ENCODE assay signal across 19 cellular contexts in the genomic region with DNA sequence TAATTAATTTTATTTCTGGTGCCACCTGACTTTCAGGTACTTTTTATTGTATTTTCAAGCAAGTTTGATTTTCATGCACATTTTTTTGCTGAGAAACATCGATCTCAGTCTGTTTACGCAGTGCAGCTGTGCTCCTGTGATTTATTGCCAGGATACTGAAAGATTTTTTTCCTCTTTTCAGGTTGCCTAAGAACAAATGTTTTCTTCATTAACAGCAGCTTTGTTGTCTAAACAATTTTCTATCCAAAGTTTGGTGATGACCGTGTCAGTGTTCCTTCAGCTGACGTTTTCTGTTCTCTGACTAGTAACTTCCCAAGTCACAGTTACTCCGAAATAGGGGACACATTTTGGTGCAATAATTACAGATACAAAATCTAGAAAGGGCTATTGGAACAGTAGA.
DNase-seq lines count a peak whose midpoint lies in the region; ATAC-seq and TF ChIP-seq lines count a peak whose summit lies in the region.
"Had no signal": no experiment of that assay in that cellular context is flagged by ENCODE, and none has a peak within 500 bp of the region (broad histone marks: within the 10 kb centered on the region; RNA-seq: fewer than 3 reads in every experiment).

No MANE protein-coding gene starts in this region.

- H3K27me3 Mint-ChIP-seq in H9 (ENCODE audit: low read depth), result no peaks in the 10 kb centered on the region

- no peaks in the 10 kb centered on the region for H3K4me1 Mint-ChIP-seq in H9
- H3K4me1 Mint-ChIP-seq: CD8-positive, alpha-beta memory T cell had no signal

- TF ChIP-seq CTCF in IMR-90 (conservative IDR thresholded peaks at IDR 0.05; ENCODE audit: low read depth, low read length), result no peak
- TF ChIP-seq CTCF in ascending aorta (IDR thresholded peaks at IDR 0.05), result no peak
- no peak for TF ChIP-seq CTCF in H9 (conservative IDR thresholded peaks at IDR 0.05)

- no peaks in the 10 kb centered on the region for H4K20me1 ChIP-seq in IMR-90 (ENCODE audit: insufficient read depth, low read length)
- no peaks in the 10 kb centered on the region for H4K20me1 ChIP-seq in H9 (ENCODE audit: control insufficient read depth, insufficient read depth, insufficient read length)

- peak overlapping the region; percentile 36 for H2BK120ac ChIP-seq in IMR-90 (ENCODE audit: low read depth, low read length)
- no peak overlapping the region for H2BK120ac ChIP-seq in mesenchymal stem cell (ENCODE audit: low read depth, low read length)
- no peak overlapping the region for H2BK120ac ChIP-seq in H9 (ENCODE audit: low read depth, low read length, poor library complexity, severe bottlenecking)

- H4K91ac ChIP-seq in IMR-90 (ENCODE audit: insufficient read depth, low read depth, low read length) (peak overlapping the region; percentile 26; the same call in 1 of the 2 replicates), mesenchymal stem cell (ENCODE audit: low read length) (no peak overlapping the region), H9 (ENCODE audit: insufficient read length, low read depth, low read length) (no peak overlapping the region)

- peaks cover 7 to 19% of the 10 kb centered on the region in 2 experiments for H3K79me1 ChIP-seq in IMR-90 (ENCODE audit: low read depth in 1 of 2, low read length in 2 of 2)
- H3K79me1 ChIP-seq in mesenchymal stem cell (replicated peaks; ENCODE audit: low read length, poor library complexity, severe bottlenecking), result peaks cover 17% of the 10 kb centered on the region
- H3K79me1 ChIP-seq in H9 (ENCODE audit: insufficient read depth, low read depth, low read length, poor library complexity, severe bottlenecking), result no peaks in the 10 kb centered on the region

- CTCF ChIA-PET in IMR-90 (lab: Yijun Ruan, JAX), result no interaction called here

- in situ Hi-C loops in IMR-90 (cut with MboI; ENCODE audit: low sequenced_read_pairs), result loop anchor here (10.0 to 25.0 kb wide), 2 partner anchors 462 to 905 kb away; partner anchors contain the start of genes TMEM167A and XRCC4

- H3K18ac ChIP-seq in IMR-90 (ENCODE audit: low read depth, low read length) (peak overlapping the region; percentile 61; the same call in 1 of the 2 replicates), mesenchymal stem cell (ENCODE audit: low read depth in 1 of 2, low read length in 2 of 2) (peak overlapping the region in 1 of 2 experiments; percentile 52), H9 (ENCODE audit: insufficient read length, low read depth, low read length) (no peak overlapping the region)

- H3K14ac ChIP-seq in IMR-90 (replicated peaks; ENCODE audit: low read depth, low read length) (peak overlapping the region; percentile 54), mesenchymal stem cell (ENCODE audit: low read length in 2 of 2) (peak overlapping the region in 1 of 2 experiments; percentile 8), H9 (ENCODE audit: insufficient read depth, low read length) (no peak overlapping the region)

- H3K9me3 ChIP-seq in IMR-90 (ENCODE audit: control insufficient read depth, insufficient read depth, low read length) (no peaks in the 10 kb centered on the region), ascending aorta (no peaks in the 10 kb centered on the region), mesenchymal stem cell (ENCODE audit: control insufficient read depth, low read length) (no peaks in the 10 kb centered on the region), skeletal muscle satellite cell (replicated peaks; ENCODE audit: low read length) (no peaks in the 10 kb centered on the region), H9 (ENCODE audit: control insufficient read depth, low read depth, low read length) (no peaks in the 10 kb centered on the region)
- H3K9me3 ChIP-seq: Peyer's patch had no signal

- no peak for ATAC-seq in IMR-90 (ENCODE audit: low read depth)
- no peak for ATAC-seq in HG02840 (IDR thresholded peaks at IDR 0.05; ENCODE audit: low FRiP score, unreplicated experiment)

- H3K4me3 Mint-ChIP-seq in H9, result no peak overlapping the region
- H3K4me3 Mint-ChIP-seq: CD8-positive, alpha-beta memory T cell; HFFc6 had no signal

- TF ChIP-seq POLR2A in IMR-90 (IDR thresholded peaks at IDR 0.05; ENCODE audit: low read depth, low read length), result no peak

- peak overlapping the region; percentile 87 for H3K23ac ChIP-seq in IMR-90 (ENCODE audit: low read depth, low read length)
- H3K23ac ChIP-seq in mesenchymal stem cell (ENCODE audit: low read length in 2 of 2), result no peak overlapping the region
- no peak overlapping the region for H3K23ac ChIP-seq in H9 (ENCODE audit: insufficient read length, low read depth, low read length)

- no peak for DNase-seq in IMR-90
- DNase-seq in ascending aorta (ENCODE audit: low spot score in 2 of 2), result no peak
- DNase-seq in mesenchymal stem cell, result peak; percentile 55
- DNase-seq in H9, result no peak
- no peak for DNase-seq in activated CD4-positive, alpha-beta T cell treated with anti-CD3 and anti-CD28 coated beads, Interleukin-2, amount 50 U/mL, for 4 hours
- DNase-seq: CD8-positive, alpha-beta memory T cell; DND-41; GDM1; GOT3; HFFc6; MM.1S; NCI-H1105; NCI-H187; NCI-H446; NCI-H774; Peyer's patch; Right ventricle myocardium superior had no signal

- H4K5ac ChIP-seq in IMR-90 (ENCODE audit: low read depth, low read length) (peak overlapping the region; percentile 44; the same call in 1 of the 2 replicates), H9 (ENCODE audit: insufficient read length, low read depth, low read length) (no peak overlapping the region)

- no peak overlapping the region for H2AFZ ChIP-seq in IMR-90 (replicated peaks; ENCODE audit: low read length, poor library complexity)
- no peak overlapping the region for H2AFZ ChIP-seq in mesenchymal stem cell (ENCODE audit: low read depth, low read length)
- H2AFZ ChIP-seq in H9 (ENCODE audit: low read length), result no peak overlapping the region

- H2BK5ac ChIP-seq in IMR-90 (ENCODE audit: low read depth, low read length, poor library complexity, severe bottlenecking) (peak overlapping the region; percentile 13), mesenchymal stem cell (ENCODE audit: low read depth, low read length, poor library complexity, severe bottlenecking) (no peak overlapping the region), H9 (ENCODE audit: insufficient read length, low read length) (no peak overlapping the region)

- dilution Hi-C loops in IMR-90 (cut with HindIII; ENCODE audit: low sequenced_read_pairs, unreplicated experiment), result no loop called here

- BruUV-seq in IMR-90 (replicated peaks; lab: Mats Ljungman, UMichigan), result no TSS peak

- H3K27ac ChIP-seq in IMR-90 (ENCODE audit: insufficient read depth, low read length) (no peak overlapping the region), ascending aorta (peak overlapping the region; percentile 26 to 31), mesenchymal stem cell (ENCODE audit: low read length, poor library complexity, severe bottlenecking) (no peak overlapping the region), H9 (ENCODE audit: insufficient read length, low read depth, low read length) (no peak overlapping the region)

- H2BK12ac ChIP-seq in mesenchymal stem cell (ENCODE audit: low read length in 2 of 2) (peak overlapping the region in 1 of 2 experiments; percentile 54), H9 (ENCODE audit: insufficient read length, low read depth, low read length) (no peak overlapping the region)

- H3K4ac ChIP-seq in IMR-90 (ENCODE audit: low read depth, low read length) (peak overlapping the region; percentile 38), mesenchymal stem cell (ENCODE audit: low read depth in 1 of 2, low read length in 2 of 2) (no peak overlapping the region), H9 (ENCODE audit: low read depth, low read length) (no peak overlapping the region)

- H3K4me1 ChIP-seq in IMR-90 (ENCODE audit: control insufficient read depth, insufficient read depth, low read length), result peaks cover 18% of the 10 kb centered on the region
- peaks cover 0 to 22% of the 10 kb centered on the region in 2 donors for H3K4me1 ChIP-seq in ascending aorta
- H3K4me1 ChIP-seq in mesenchymal stem cell (ENCODE audit: control insufficient read depth, insufficient read depth, low read depth, low read length), result peaks cover 4% of the 10 kb centered on the region
- peaks cover 35% of the 10 kb centered on the region for H3K4me1 ChIP-seq in skeletal muscle satellite cell (ENCODE audit: control insufficient read depth, insufficient read depth, low read length)
- H3K4me1 ChIP-seq in H9 (ENCODE audit: insufficient read depth, low read length), result no peaks in the 10 kb centered on the region
- H3K4me1 ChIP-seq: Peyer's patch had no signal

- POLR2A ChIA-PET in IMR-90 (lab: Charles Lee; ENCODE audit: unreplicated experiment), result no interaction called here

- peak overlapping the region; percentile 45 for H2BK20ac ChIP-seq in IMR-90 (ENCODE audit: low read depth, low read length)
- H2BK20ac ChIP-seq in H9 (ENCODE audit: low read depth, low read length, poor library complexity, severe bottlenecking), result no peak overlapping the region

- peaks cover 13 to 85% (median 47%) of the 10 kb centered on the region in 3 experiments; a peak in 6 of 7 replicates for H3K36me3 Mint-ChIP-seq in H9 (ENCODE audit: insufficient read depth in 1 of 3, low read depth in 3 of 3)
- H3K36me3 Mint-ChIP-seq: CD8-positive, alpha-beta memory T cell had no signal

- peak overlapping the region; percentile 36 for H2AK5ac ChIP-seq in IMR-90 (ENCODE audit: low read depth, low read length)
- H2AK5ac ChIP-seq in mesenchymal stem cell (ENCODE audit: low read length, severe bottlenecking), result peak overlapping the region; percentile 45
- no peak overlapping the region for H2AK5ac ChIP-seq in H9 (ENCODE audit: insufficient read length, low read length)

- H3K36me3 ChIP-seq in IMR-90 (ENCODE audit: control insufficient read depth, insufficient read depth, low read length) (peaks cover 13% of the 10 kb centered on the region), ascending aorta (peaks cover 4 to 10% of the 10 kb centered on the region in 2 donors), mesenchymal stem cell (ENCODE audit: control insufficient read depth in 1 of 2, insufficient read depth in 2 of 2, low read depth in 1 of 2, low read length in 2 of 2) (peaks cover 24 to 66% of the 10 kb centered on the region in 2 experiments), skeletal muscle satellite cell (ENCODE audit: insufficient read depth, low read length) (peaks cover 12% of the 10 kb centered on the region)
- H3K36me3 ChIP-seq: Peyer's patch had no signal

- no peak overlapping the region for H3K27ac Mint-ChIP-seq in H9
- H3K27ac Mint-ChIP-seq: CD8-positive, alpha-beta memory T cell; HFFc6 had no signal

- H3K27me3 ChIP-seq in IMR-90 (ENCODE audit: control insufficient read depth, insufficient read depth, low read length) (no peaks in the 10 kb centered on the region), ascending aorta (no peaks in the 10 kb centered on the region), mesenchymal stem cell (ENCODE audit: control insufficient read depth in 1 of 2, insufficient read depth in 1 of 2, low read length in 2 of 2) (no peaks in the 10 kb centered on the region), skeletal muscle satellite cell (ENCODE audit: control insufficient read depth, insufficient read depth, low read length) (no peaks in the 10 kb centered on the region), H9 (ENCODE audit: insufficient read depth, low read length) (no peaks in the 10 kb centered on the region)
- H3K27me3 ChIP-seq: Peyer's patch had no signal

- H4K8ac ChIP-seq in IMR-90 (ENCODE audit: low read depth in 2 of 2, low read length in 2 of 2) (peak overlapping the region in 1 of 2 experiments; percentile 20; a peak in 2 of 4 replicates), mesenchymal stem cell (ENCODE audit: low read length) (no peak overlapping the region), H9 (replicated peaks; ENCODE audit: insufficient read length, low read depth, low read length) (no peak overlapping the region)

- no peak overlapping the region for H3T11ph ChIP-seq in H9 (ENCODE audit: low read length)

- intact Hi-C loops in IMR-90 (cut with micrococcal nuclease) (no loop called here), ascending aorta (cut with DNase I) (loop anchor here (10.0 kb wide), 2 partner anchors 835 to 995 kb away; partner anchors contain the start of gene EDIL3)

- H3K23me2 ChIP-seq in H9 (ENCODE audit: insufficient read length, low read depth, low read length, poor library complexity, severe bottlenecking), result no peaks in the 10 kb centered on the region

- no peak overlapping the region for H2AK9ac ChIP-seq in IMR-90 (replicated peaks; ENCODE audit: low read depth, low read length, poor library complexity)

- H2BK15ac ChIP-seq in IMR-90 (ENCODE audit: low read depth, low read length) (peak overlapping the region; percentile 55; the same call in 1 of the 3 replicates), mesenchymal stem cell (ENCODE audit: low read depth, poor library complexity, severe bottlenecking) (no peak overlapping the region), H9 (ENCODE audit: low read depth, low read length) (no peak overlapping the region)

- H3K9me3 Mint-ChIP-seq in H9, result no peaks in the 10 kb centered on the region
- H3K9me3 Mint-ChIP-seq: CD8-positive, alpha-beta memory T cell; HFFc6 had no signal

- peaks cover 13% of the 10 kb centered on the region for H3K9me1 ChIP-seq in IMR-90 (ENCODE audit: insufficient read depth, low read length)

- H3K4me3 ChIP-seq in IMR-90 (ENCODE audit: insufficient read depth, low read depth, low read length), result no peak overlapping the region
- no peak overlapping the region for H3K4me3 ChIP-seq in ascending aorta
- no peak overlapping the region for H3K4me3 ChIP-seq in mesenchymal stem cell (ENCODE audit: insufficient read depth in 1 of 2, low read depth in 1 of 2, low read length in 2 of 2)
- no peak overlapping the region for H3K4me3 ChIP-seq in skeletal muscle satellite cell (ENCODE audit: low read length)
- H3K4me3 ChIP-seq: Peyer's patch had no signal

- H3K4me2 ChIP-seq in IMR-90 (ENCODE audit: low read depth, low read length), result peak overlapping the region; percentile 26
- no peak overlapping the region for H3K4me2 ChIP-seq in mesenchymal stem cell (ENCODE audit: low read length, poor library complexity, severe bottlenecking)
- peak overlapping the region; percentile 41 for H3K4me2 ChIP-seq in skeletal muscle satellite cell (ENCODE audit: low read length)
- H3K4me2 ChIP-seq in H9 (ENCODE audit: insufficient read depth, insufficient read length, low read length), result no peak overlapping the region

- no peak overlapping the region for H3K56ac ChIP-seq in IMR-90 (ENCODE audit: extremely low read depth, insufficient read depth, low read length)
- H3K56ac ChIP-seq in H9 (ENCODE audit: insufficient read length, low read depth, low read length), result no peak overlapping the region

- no peaks in the 10 kb centered on the region for H3K79me2 ChIP-seq in H9 (ENCODE audit: insufficient read depth, low read length)

- TF ChIP-seq RAD21 in IMR-90 (IDR thresholded peaks at IDR 0.05; ENCODE audit: low read length), result no peak

- H3K9ac ChIP-seq in IMR-90 (ENCODE audit: low read depth, low read length) (no peak overlapping the region), mesenchymal stem cell (ENCODE audit: low read length) (peak overlapping the region; percentile 45), skeletal muscle satellite cell (ENCODE audit: low read depth, low read length) (no peak overlapping the region), H9 (ENCODE audit: extremely low read depth, insufficient read length, low read length) (no peak overlapping the region)

- no CpG with 5 or more reads among the region's 5 CpGs for WGBS in IMR-90 (ENCODE audit: extremely low coverage in 2 of 2, insufficient read length in 1 of 2), 2 experiments
- 65% methylated on average over 5 of the region's 5 CpGs for WGBS in mesenchymal stem cell
- no CpG with 5 or more reads among the region's 5 CpGs for WGBS in H9 (ENCODE audit: extremely low coverage, insufficient read length, low lambda C conversion rate)

Comparison
In these comparisons a context has a peak if more than half of its experiments do, and no peak if none do; other contexts are left out.
1. H3K27ac ChIP-seq: peak in ascending aorta (2 of 2); none in IMR-90 (single experiment), mesenchymal stem cell (single experiment) and H9 (single experiment).
2. H3K4me2 ChIP-seq: peak in IMR-90 (single experiment) and skeletal muscle satellite cell (single experiment); none in mesenchymal stem cell (single experiment) and H9 (single experiment).